7 cellular contexts compared by ENCODE assay signal in the genomic region with DNA sequence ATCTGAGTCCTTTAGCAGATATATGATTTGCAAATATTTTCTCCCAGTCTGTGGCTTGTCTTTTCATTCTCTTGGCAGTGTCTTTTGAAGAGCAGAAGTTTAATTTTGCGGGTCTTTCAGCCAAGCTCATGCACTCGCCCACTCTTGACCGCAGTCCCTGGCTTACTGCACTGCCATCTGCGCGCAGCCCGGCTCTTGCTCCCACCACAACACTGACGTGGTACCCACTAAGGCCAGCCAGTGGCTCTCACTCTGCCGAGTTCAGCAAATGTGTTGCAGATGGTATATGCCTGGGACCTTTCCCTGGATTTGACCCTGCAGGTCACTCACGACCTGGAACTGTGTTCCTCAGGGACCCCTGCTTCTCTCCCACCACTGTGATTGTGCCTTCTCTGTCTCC.
"Had no signal": no experiment of that assay in that cellular context is flagged by ENCODE, and none has a peak within 500 bp of the region (broad histone marks: within the 10 kb centered on the region; RNA-seq: fewer than 3 reads in every experiment).

No MANE protein-coding gene starts in this region.

- DNase-seq: GOT3, H7, HFFc6, IMR-90 had no signal

- H3K4me1 ChIP-seq: HAP-1 had no signal

- H3K4me3 Mint-ChIP-seq: HFFc6 had no signal

- ATAC-seq: HCT116, K562 had no signal

- H3K4me3 ChIP-seq: HAP-1, K562 had no signal

- H3K9me3 Mint-ChIP-seq: HFFc6 had no signal

- H3K9me3 ChIP-seq: HAP-1 had no signal

- H3K27ac Mint-ChIP-seq: HFFc6 had no signal

- H3K36me3 ChIP-seq: HAP-1 had no signal
